ENCODE assay signal across 28 cellular contexts in the genomic region with DNA sequence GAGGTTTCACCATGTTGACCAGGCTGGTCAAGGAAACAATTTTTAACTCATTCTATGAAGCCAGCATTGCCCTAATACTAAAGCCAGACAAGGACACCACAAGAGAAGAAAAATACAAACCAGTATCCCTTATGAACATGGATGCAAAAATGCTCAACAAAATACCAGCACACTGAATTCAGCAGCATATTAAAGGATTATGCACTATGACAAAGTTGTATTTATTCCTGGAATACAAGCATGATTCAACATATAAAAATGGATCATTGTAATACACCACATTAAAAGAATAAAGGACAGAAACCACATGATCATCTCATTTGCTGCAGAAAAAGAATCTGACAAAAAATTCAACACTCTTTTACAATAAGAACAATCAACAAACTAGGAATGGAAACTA.
"Had no signal": no experiment of that assay in that cellular context is flagged by ENCODE, and none has a peak within 500 bp of the region (broad histone marks: within the 10 kb centered on the region; RNA-seq: fewer than 3 reads in every experiment).

No MANE protein-coding gene starts in this region.

- DNase-seq: activated B cell treated with CpG ODN at 0.5 μM for 24 hours; activated CD4-positive, alpha-beta memory T cell treated with anti-CD3 and anti-CD28 coated beads, Interleukin-2, amount 10 ng/mL, durations not matched to agents 7 days and 5 days; activated CD4-positive, alpha-beta T cell treated with anti-CD3 and anti-CD28 coated beads, Interleukin-2, amount 10 ng/mL, durations not matched to agents 24 days and 14 days; activated CD8-positive, alpha-beta memory T cell treated with anti-CD3 and anti-CD28 coated beads, Interleukin-2, amount 50 U/mL, for 48 hours; activated gamma-delta T cell; activated naive CD4-positive, alpha-beta T cell; activated naive CD4-positive, alpha-beta T cell treated with anti-CD3 and anti-CD28 coated beads, Interleukin-2, amount 10 ng/mL, durations not matched to agents 7 days and 5 days; activated naive CD8-positive, alpha-beta T cell treated with anti-CD3 and anti-CD28 coated beads, Interleukin-2, amount 10 ng/mL, durations not matched to agents 7 days and 5 days; activated T-cell treated with anti-CD3 and anti-CD28 coated beads for 4 hours; activated T-cell treated with anti-CD3 and anti-CD28 coated beads, Interleukin-2, amount 50 U/mL, for 24 hours; activated T-cell treated with anti-CD3 and anti-CD28 coated beads, Interleukin-2, amount 50 U/mL, for 72 hours; central memory CD4-positive, alpha-beta T cell; cerebellar nuclear complex; colonic mucosa; effector CD8-positive, alpha-beta T cell; esophagus squamous epithelium; gastrocnemius medialis; heart right ventricle; T-helper 1 cell; T-helper 17 cell; T1000; WERI-Rb-1 had no signal

- ATAC-seq: activated CD4-positive, CD25-positive, alpha-beta regulatory T cell treated with anti-CD3 and anti-CD28 coated beads, Interleukin-2, amount 50 U/mL, for 24 hours; activated naive CD4-positive, alpha-beta T cell treated with anti-CD3 and anti-CD28 coated beads, Interleukin-2, amount 50 U/mL, for 72 hours; activated T-cell treated with anti-CD3 and anti-CD28 coated beads, Interleukin-2, amount 50 U/mL, for 72 hours; gastrocnemius medialis; heart right ventricle; T-helper 17 cell had no signal

- H3K4me3 ChIP-seq: ascending aorta, breast epithelium, cardiac muscle cell, colonic mucosa, esophagus squamous epithelium, gastrocnemius medialis, heart right ventricle had no signal

- H3K36me3 ChIP-seq: ascending aorta, breast epithelium, cardiac muscle cell, colonic mucosa, esophagus squamous epithelium, gastrocnemius medialis, heart right ventricle, WERI-Rb-1 had no signal

- H3K27me3 ChIP-seq: ascending aorta, breast epithelium, cardiac muscle cell, colonic mucosa, esophagus squamous epithelium, gastrocnemius medialis, heart right ventricle had no signal

- H3K4me1 ChIP-seq: ascending aorta, breast epithelium, colonic mucosa, esophagus squamous epithelium, gastrocnemius medialis had no signal

- H3K9me3 ChIP-seq: colonic mucosa, gastrocnemius medialis had no signal

- H3K27ac ChIP-seq: ascending aorta, breast epithelium, cardiac muscle cell, colonic mucosa, epithelial cell of prostate, esophagus squamous epithelium, gastrocnemius medialis, heart right ventricle, WERI-Rb-1 had no signal
